8 cellular contexts compared by ENCODE assay signal in genomic region chr2:212005077-212005671, GRCh38.
A peak's percentile ranks its signal among the peaks of the same experiment; 100 is the strongest.
DNase-seq lines count a peak whose midpoint lies in the region; ATAC-seq, FAIRE-seq and TF ChIP-seq lines count a peak whose summit lies in the region.

No MANE protein-coding gene starts in this region.

- no peak overlapping the region for H3K4me3 ChIP-seq in SJCRH30
- no peak overlapping the region for H3K4me3 ChIP-seq in heart left ventricle

- H3K4me1 Mint-ChIP-seq in T-helper 2 cell treated with Interferon-gamma antibody and Interleukin-4, amounts not matched to agents 5 μg/mL and 100 μg/mL, for 36 hours (ENCODE audit: low read depth): no peaks in the 10 kb centered on the region
- no peaks in the 10 kb centered on the region for H3K4me1 Mint-ChIP-seq in activated T-helper 17 cell treated with anti-CD3 and anti-CD28 coated beads, Interleukin-2, amount 50 U/mL, for 72 hours

- H3K27ac ChIP-seq in SJCRH30: no peak overlapping the region
- no peak overlapping the region for H3K27ac ChIP-seq in heart left ventricle

- no peaks in the 10 kb centered on the region for H3K36me3 ChIP-seq in SJCRH30
- H3K36me3 ChIP-seq in heart left ventricle: no peaks in the 10 kb centered on the region

- DNase-seq in EH (ENCODE audit: low read depth) (peak; percentile 40), HTR-8/SVneo (ENCODE audit: insufficient read length, low spot score) (peak; percentile 14), SJCRH30 (peak; percentile 36 to 51), heart left ventricle (peak in 3 of 5 donors; percentile 20 to 31 (median 30))
- no peak for DNase-seq in T-helper 2 cell treated with Interferon-gamma antibody and Interleukin-4, amounts not matched to agents 5 μg/mL and 100 μg/mL, for 36 hours (ENCODE audit: low spot score)

- TF ChIP-seq CTCF in heart left ventricle (IDR thresholded peaks at IDR 0.05): peak in 11 of 12 donors; percentile 21 to 55 (median 41)

- H3K27me3 ChIP-seq in SJCRH30: no peaks in the 10 kb centered on the region
- no peaks in the 10 kb centered on the region for H3K27me3 ChIP-seq in heart left ventricle

- 22 to 27% (median 26%) methylated on average over 6 of the region's 6 CpGs for WGBS in heart left ventricle, 4 donors

- no peak overlapping the region for H3K27ac Mint-ChIP-seq in T-helper 2 cell treated with Interferon-gamma antibody and Interleukin-4, amounts not matched to agents 5 μg/mL and 100 μg/mL, for 36 hours
- H3K27ac Mint-ChIP-seq in activated T-helper 17 cell treated with anti-CD3 and anti-CD28 coated beads, Interleukin-2, amount 50 U/mL, for 72 hours: no peak overlapping the region

- H3K9me3 Mint-ChIP-seq in T-helper 2 cell treated with Interferon-gamma antibody and Interleukin-4, amounts not matched to agents 5 μg/mL and 100 μg/mL, for 36 hours: no peaks in the 10 kb centered on the region
- peaks cover 4% of the 10 kb centered on the region for H3K9me3 Mint-ChIP-seq in activated T-helper 17 cell treated with anti-CD3 and anti-CD28 coated beads, Interleukin-2, amount 50 U/mL, for 72 hours

- intact Hi-C loops in heart left ventricle (cut with DNase I): loop anchor here in 3 of 10 donors (10.0 kb wide), 2 partner anchors 530 to 540 kb away; partner anchors contain the start of gene ERBB4 (in 2 of the 3)

- FAIRE-seq in HTR-8/SVneo (lab: Jason Lieb, UNC): no peak

- no peak for TF ChIP-seq POLR2A in heart left ventricle (IDR thresholded peaks at IDR 0.05)

- no peaks in the 10 kb centered on the region for H3K9me3 ChIP-seq in SJCRH30 (replicated peaks)
- H3K9me3 ChIP-seq in heart left ventricle: no peaks in the 10 kb centered on the region

- no peaks in the 10 kb centered on the region for H3K27me3 Mint-ChIP-seq in T-helper 2 cell treated with Interferon-gamma antibody and Interleukin-4, amounts not matched to agents 5 μg/mL and 100 μg/mL, for 36 hours (ENCODE audit: low read depth)
- no peaks in the 10 kb centered on the region for H3K27me3 Mint-ChIP-seq in activated T-helper 17 cell treated with anti-CD3 and anti-CD28 coated beads, Interleukin-2, amount 50 U/mL, for 72 hours

- H3K36me3 Mint-ChIP-seq in T-helper 2 cell treated with Interferon-gamma antibody and Interleukin-4, amounts not matched to agents 5 μg/mL and 100 μg/mL, for 36 hours (ENCODE audit: low read depth): no peaks in the 10 kb centered on the region
- no peaks in the 10 kb centered on the region for H3K36me3 Mint-ChIP-seq in activated T-helper 17 cell treated with anti-CD3 and anti-CD28 coated beads, Interleukin-2, amount 50 U/mL, for 72 hours (ENCODE audit: low read depth)

- H3K4me3 Mint-ChIP-seq in T-helper 2 cell treated with Interferon-gamma antibody and Interleukin-4, amounts not matched to agents 5 μg/mL and 100 μg/mL, for 36 hours: no peak overlapping the region
- no peak overlapping the region for H3K4me3 Mint-ChIP-seq in activated T-helper 17 cell treated with anti-CD3 and anti-CD28 coated beads, Interleukin-2, amount 50 U/mL, for 72 hours

- no peaks in the 10 kb centered on the region for H3K4me1 ChIP-seq in SJCRH30
- H3K4me1 ChIP-seq in heart left ventricle: no peaks in the 10 kb centered on the region

- ATAC-seq in GM21360 (IDR thresholded peaks at IDR 0.05; ENCODE audit: unreplicated experiment) (peak; percentile 86), heart left ventricle (peak in 3 of 4 donors; percentile 47 to 66 (median 50)), GM21528 (IDR thresholded peaks at IDR 0.05; ENCODE audit: low FRiP score, unreplicated experiment) (no peak)
- ATAC-seq in activated T-helper 17 cell treated with anti-CD3 and anti-CD28 coated beads, Interleukin-2, amount 50 U/mL, for 72 hours (replicated peaks): no peak

Comparison
In these comparisons a context has a peak if more than half of its experiments do, and no peak if none do; other contexts are left out.
1. ATAC-seq: peak in GM21360 (single experiment) and heart left ventricle (3 of 4); none in GM21528 (single experiment) and activated T-helper 17 cell treated with anti-CD3 and anti-CD28 coated beads, Interleukin-2, amount 50 U/mL, for 72 hours (single experiment).